Comparison of ENCODE assay signal across 1 cellular context in genomic region chr12:129826273-129826672, GRCh38.
TF ChIP-seq lines count a peak whose summit lies in the region.

No MANE protein-coding gene starts in this region.

TF ChIP-seq in H1, 55 proteins besides CTCF, POLR2A, EP300 and RAD21 (continued from another document):
- TF ChIP-seq ATF2 (IDR thresholded peaks at IDR 0.05; ENCODE audit: low read length): no peak
- TF ChIP-seq GABPA (IDR thresholded peaks at IDR 0.05; ENCODE audit: borderline replicate concordance, insufficient read depth, low read length): no peak
- no peak for TF ChIP-seq YY1 (IDR thresholded peaks at IDR 0.05; ENCODE audit: low read depth, low read length)
- TF ChIP-seq MAX (IDR thresholded peaks at IDR 0.05): no peak
